8 cellular contexts compared by ENCODE assay signal in genomic region chr5:95861221-95861857, GRCh38. TPM values are rescaled to one million over a fixed set of nuclear protein-coding genes. Genes with fewer than 3 reads are reported as not detected.
DNase-seq lines count a peak whose midpoint lies in the region; ATAC-seq and TF ChIP-seq lines count a peak whose summit lies in the region.

No MANE protein-coding gene starts in this region.

- no peaks in the 10 kb centered on the region for H3K9me2 ChIP-seq in OCI-LY7 (ENCODE audit: insufficient read depth, low read length)

- no CpG with 5 or more reads among the region's 14 CpGs for WGBS in mesendoderm (ENCODE audit: extremely low coverage, insufficient coverage, low lambda C conversion rate)

- H3K9me3 ChIP-seq in OCI-LY7 (ENCODE audit: low read length): no peaks in the 10 kb centered on the region

- H3K79me2 ChIP-seq in OCI-LY7 (ENCODE audit: insufficient read depth, low read depth, low read length) (no peaks in the 10 kb centered on the region), mesendoderm (ENCODE audit: control insufficient read depth, insufficient read depth, low read length) (no peaks in the 10 kb centered on the region)

- no peaks in the 10 kb centered on the region for H3K36me3 Mint-ChIP-seq in activated CD4-positive, alpha-beta T cell treated with anti-CD3 and anti-CD28 coated beads, Interleukin-2, amount 10 ng/mL, durations not matched to agents 7 days and 5 days (ENCODE audit: low read depth)
- H3K36me3 Mint-ChIP-seq in nephron (ENCODE audit: low read depth): no peaks in the 10 kb centered on the region

- POLR2A ChIA-PET in activated CD4-positive, alpha-beta T cell treated with anti-CD3 and anti-CD28 coated beads, Interleukin-2, amount 10 ng/mL, durations not matched to agents 7 days and 5 days (lab: Charles Lee): no interaction called here
- POLR2A ChIA-PET in OCI-LY7 (lab: Charles Lee): interaction anchor here (0.7 to 2.2 kb wide), 5 partner anchors 9 to 425 kb away, joined by 3 to 5 read pairs (median 4); no protein-coding TSS in a partner anchor

- ATAC-seq in GM19351 (IDR thresholded peaks at IDR 0.05; ENCODE audit: unreplicated experiment): no peak

- no peak overlapping the region for H3K9ac ChIP-seq in mesendoderm (ENCODE audit: low read length)

- H3K27ac Mint-ChIP-seq in activated CD4-positive, alpha-beta T cell treated with anti-CD3 and anti-CD28 coated beads, Interleukin-2, amount 10 ng/mL, durations not matched to agents 7 days and 5 days: peak overlapping the region; percentile 26
- H3K27ac Mint-ChIP-seq in nephron: peak overlapping the region in 2 of 3 experiments; percentile 14 to 74

- no peak overlapping the region for H2BK5ac ChIP-seq in mesendoderm (ENCODE audit: low read length)

- H3K27me3 Mint-ChIP-seq in activated CD4-positive, alpha-beta T cell treated with anti-CD3 and anti-CD28 coated beads, Interleukin-2, amount 10 ng/mL, durations not matched to agents 7 days and 5 days: no peaks in the 10 kb centered on the region
- H3K27me3 Mint-ChIP-seq in nephron (ENCODE audit: low read depth): peaks cover 28% of the 10 kb centered on the region

- H2AK5ac ChIP-seq in mesendoderm (ENCODE audit: low read length): no peak overlapping the region

- peak overlapping the region; percentile 46; the same call in 1 of the 2 replicates for H2AFZ ChIP-seq in OCI-LY7 (ENCODE audit: low read length)

- H3K4me2 ChIP-seq in OCI-LY7 (ENCODE audit: low read length): peak overlapping the region; percentile 25
- H3K4me2 ChIP-seq in mesendoderm (ENCODE audit: low read length): no peak overlapping the region

- H4K5ac ChIP-seq in mesendoderm (ENCODE audit: low read length): no peak overlapping the region

- H3K4me3 Mint-ChIP-seq in activated CD4-positive, alpha-beta T cell treated with anti-CD3 and anti-CD28 coated beads, Interleukin-2, amount 10 ng/mL, durations not matched to agents 7 days and 5 days: no peak overlapping the region
- peak overlapping the region in 1 of 3 experiments; percentile 11 for H3K4me3 Mint-ChIP-seq in nephron

- H3K27me3 ChIP-seq in mesendoderm (ENCODE audit: insufficient read depth, low read length, poor library complexity): no peaks in the 10 kb centered on the region

- no peaks in the 10 kb centered on the region for H3K79me1 ChIP-seq in mesendoderm (ENCODE audit: low read length)

- H3K4me1 ChIP-seq in OCI-LY7 (ENCODE audit: insufficient read depth, low read length, poor library complexity, severe bottlenecking): peaks cover 15% of the 10 kb centered on the region
- peaks cover 2% of the 10 kb centered on the region for H3K4me1 ChIP-seq in mesendoderm (ENCODE audit: control insufficient read depth, low read depth, low read length)

- no peaks in the 10 kb centered on the region for H3K36me3 ChIP-seq in OCI-LY7 (ENCODE audit: insufficient read depth, low read length)
- H3K36me3 ChIP-seq in mesendoderm (ENCODE audit: control insufficient read depth, insufficient read depth, low read length): no peaks in the 10 kb centered on the region

- CTCF ChIA-PET in activated CD4-positive, alpha-beta T cell treated with anti-CD3 and anti-CD28 coated beads, Interleukin-2, amount 10 ng/mL, durations not matched to agents 7 days and 5 days (lab: Charles Lee): interaction anchor here (1.0 to 2.1 kb wide), 7 partner anchors 12 to 740 kb away, joined by 4 to 7 read pairs (median 4); no protein-coding TSS in a partner anchor
- CTCF ChIA-PET in OCI-LY7 (lab: Charles Lee; ENCODE audit: unreplicated experiment): no interaction called here

- no peak overlapping the region for H4K8ac ChIP-seq in mesendoderm (ENCODE audit: low read depth, low read length)

- no peak overlapping the region for H3K23ac ChIP-seq in mesendoderm (ENCODE audit: low read length)

- no TSS peak for BruUV-seq in OCI-LY7 (replicated peaks; lab: Mats Ljungman, UMichigan)

- H3K4ac ChIP-seq in mesendoderm (ENCODE audit: low read depth, low read length): no peak overlapping the region

- H3K27ac ChIP-seq in OCI-LY7 (ENCODE audit: low read depth, low read length, poor library complexity, severe bottlenecking): no peak overlapping the region
- peak overlapping the region; percentile 83 to 87 for H3K27ac ChIP-seq in coronary artery
- no peak overlapping the region for H3K27ac ChIP-seq in mesendoderm (ENCODE audit: low read depth, low read length)

- H2BK15ac ChIP-seq in mesendoderm (replicated peaks; ENCODE audit: low read depth): no peak overlapping the region

- H3K18ac ChIP-seq in mesendoderm (ENCODE audit: low read length): no peak overlapping the region

- no peaks in the 10 kb centered on the region for H4K20me1 ChIP-seq in OCI-LY7 (ENCODE audit: insufficient read depth, low read length)

- H3K9me3 Mint-ChIP-seq in activated CD4-positive, alpha-beta T cell treated with anti-CD3 and anti-CD28 coated beads, Interleukin-2, amount 10 ng/mL, durations not matched to agents 7 days and 5 days: no peaks in the 10 kb centered on the region
- no peaks in the 10 kb centered on the region for H3K9me3 Mint-ChIP-seq in nephron

- no peak overlapping the region for H3K56ac ChIP-seq in mesendoderm (ENCODE audit: low read length)

- H2BK120ac ChIP-seq in mesendoderm (ENCODE audit: low read depth, low read length): no peak overlapping the region

- TF ChIP-seq CTCF in OCI-LY7 (conservative IDR thresholded peaks at IDR 0.05; ENCODE audit: low read length): no peak
- no peak for TF ChIP-seq CTCF in coronary artery (IDR thresholded peaks at IDR 0.05)
- no peak for TF ChIP-seq CTCF in nephron (IDR thresholded peaks at IDR 0.05; ENCODE audit: unreplicated experiment in 3 of 3)

- peaks cover 50% of the 10 kb centered on the region for H3K4me1 Mint-ChIP-seq in activated CD4-positive, alpha-beta T cell treated with anti-CD3 and anti-CD28 coated beads, Interleukin-2, amount 10 ng/mL, durations not matched to agents 7 days and 5 days
- peaks cover 30% of the 10 kb centered on the region for H3K4me1 Mint-ChIP-seq in nephron

- DNase-seq in activated CD4-positive, alpha-beta T cell treated with anti-CD3 and anti-CD28 coated beads, Interleukin-2, amount 10 ng/mL, durations not matched to agents 7 days and 5 days: no peak
- DNase-seq in activated CD4-positive, alpha-beta T cell treated with anti-CD3 and anti-CD28 coated beads for 1 hour: no peak
- peak; percentile 20 for DNase-seq in OCI-LY7 (ENCODE audit: low spot score)
- peak; percentile 90 for DNase-seq in coronary artery (ENCODE audit: low spot score)
- no peak for DNase-seq in NCI-H2227 treated with DMSO at 0.1 percent for 48 hours (lab: John Stamatoyannopoulos, UW)
- no peak for DNase-seq in mesendoderm

- intact Hi-C loops in OCI-LY7 (cut with micrococcal nuclease; ENCODE audit: unreplicated experiment): no loop called here

- H3K4me3 ChIP-seq in OCI-LY7 (ENCODE audit: low read depth, low read length, poor library complexity, severe bottlenecking) (no peak overlapping the region), coronary artery (no peak overlapping the region), mesendoderm (ENCODE audit: low read length) (no peak overlapping the region)

RNA-seq across cellular contexts. Expression of gene GLRX, which starts 38.8 kb away (rescaled TPM):
- 10 to 100 TPM; 60.2 to 61.1 TPM for total RNA-seq in activated CD4-positive, alpha-beta T cell treated with anti-CD3 and anti-CD28 coated beads, Interleukin-2, amount 10 ng/mL, durations not matched to agents 7 days and 5 days
- 26.7 and 80.5 TPM in 2 replicates for total RNA-seq in OCI-LY7 (2014; rRNA removed; shearing (Covaris generic))
- total RNA-seq in OCI-LY7 (2022): 49.3 and 52.9 TPM in 2 replicates
- polyA plus RNA-seq in mesendoderm (2013, experiment 1 of 2): 16.8 TPM
- 17.2 TPM for polyA plus RNA-seq in mesendoderm (2013, experiment 2 of 2)

Comparison
In these comparisons a context has a peak if more than half of its experiments do, and no peak if none do; other contexts are left out.
1. DNase-seq: peak in OCI-LY7 (single experiment) and coronary artery (single experiment); none in activated CD4-positive, alpha-beta T cell treated with anti-CD3 and anti-CD28 coated beads, Interleukin-2, amount 10 ng/mL, durations not matched to agents 7 days and 5 days (single experiment), activated CD4-positive, alpha-beta T cell treated with anti-CD3 and anti-CD28 coated beads for 1 hour (single experiment), NCI-H2227 treated with DMSO at 0.1 percent for 48 hours (single experiment) and mesendoderm (single experiment).
2. H3K27ac ChIP-seq: peak in coronary artery (2 of 2); none in OCI-LY7 (single experiment) and mesendoderm (single experiment).